In the genomic region with DNA sequence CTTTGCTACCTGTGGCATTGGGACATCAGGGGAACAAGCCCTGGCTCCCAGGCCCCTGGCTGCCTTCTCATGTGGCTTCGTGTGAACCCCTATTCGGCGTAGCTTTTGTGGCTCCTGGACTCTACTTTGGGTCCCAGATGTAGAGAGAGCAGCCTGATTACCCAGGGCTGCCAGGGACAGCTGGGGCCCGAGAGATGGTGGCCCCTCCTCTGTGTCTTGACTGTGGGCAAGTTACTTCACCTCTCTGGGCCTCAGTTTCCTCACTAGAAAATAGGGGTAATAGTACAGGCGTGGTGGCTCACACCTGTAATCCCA, we compare ENCODE assay signal across 1 cellular context.
TF ChIP-seq lines count a peak whose summit lies in the region.

No MANE protein-coding gene starts in this region.

TF ChIP-seq in IMR-90, 13 proteins besides CTCF, POLR2A, EP300 and RAD21:
- TF ChIP-seq, protein P1, sequence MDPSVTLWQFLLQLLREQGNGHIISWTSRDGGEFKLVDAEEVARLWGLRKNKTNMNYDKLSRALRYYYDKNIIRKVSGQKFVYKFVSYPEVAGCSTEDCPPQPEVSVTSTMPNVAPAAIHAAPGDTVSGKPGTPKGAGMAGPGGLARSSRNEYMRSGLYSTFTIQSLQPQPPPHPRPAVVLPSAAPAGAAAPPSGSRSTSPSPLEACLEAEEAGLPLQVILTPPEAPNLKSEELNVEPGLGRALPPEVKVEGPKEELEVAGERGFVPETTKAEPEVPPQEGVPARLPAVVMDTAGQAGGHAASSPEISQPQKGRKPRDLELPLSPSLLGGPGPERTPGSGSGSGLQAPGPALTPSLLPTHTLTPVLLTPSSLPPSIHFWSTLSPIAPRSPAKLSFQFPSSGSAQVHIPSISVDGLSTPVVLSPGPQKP (IDR thresholded peaks at IDR 0.05; ENCODE audit: borderline replicate concordance, low read depth, low read length), result no peak
- TF ChIP-seq MXI1 (IDR thresholded peaks at IDR 0.05; ENCODE audit: borderline replicate concordance, low read depth, low read length) (no peak), RFX5 (IDR thresholded peaks at IDR 0.05; ENCODE audit: low read depth, low read length) (no peak), RCOR1 (IDR thresholded peaks at IDR 0.05; ENCODE audit: insufficient replicate concordance, low read length) (no peak), BHLHE40 (IDR thresholded peaks at IDR 0.05; ENCODE audit: low read depth, low read length) (no peak), MAFK (IDR thresholded peaks at IDR 0.05; ENCODE audit: low read depth, low read length) (no peak), CEBPB (IDR thresholded peaks at IDR 0.05; ENCODE audit: low read depth, low read length) (no peak), SMC3 (IDR thresholded peaks at IDR 0.05; ENCODE audit: low read depth, low read length) (no peak), MAZ (IDR thresholded peaks at IDR 0.05; ENCODE audit: borderline replicate concordance, low read depth, low read length) (no peak), FOS (IDR thresholded peaks at IDR 0.05; ENCODE audit: low read depth, low read length) (no peak)
- TF ChIP-seq, protein P2, sequence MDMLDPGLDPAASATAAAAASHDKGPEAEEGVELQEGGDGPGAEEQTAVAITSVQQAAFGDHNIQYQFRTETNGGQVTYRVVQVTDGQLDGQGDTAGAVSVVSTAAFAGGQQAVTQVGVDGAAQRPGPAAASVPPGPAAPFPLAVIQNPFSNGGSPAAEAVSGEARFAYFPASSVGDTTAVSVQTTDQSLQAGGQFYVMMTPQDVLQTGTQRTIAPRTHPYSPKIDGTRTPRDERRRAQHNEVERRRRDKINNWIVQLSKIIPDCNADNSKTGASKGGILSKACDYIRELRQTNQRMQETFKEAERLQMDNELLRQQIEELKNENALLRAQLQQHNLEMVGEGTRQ (IDR thresholded peaks at IDR 0.05; ENCODE audit: low read depth, low read length), result no peak
